In genomic region chr9:4716163-4716562, GRCh38 we compare ENCODE assay signal across 19 cellular contexts. TPM values are rescaled to one million over a fixed set of nuclear protein-coding genes. Genes with fewer than 3 reads are reported as not detected.
"Had no signal": no experiment of that assay in that cellular context is flagged by ENCODE, and none has a peak within 500 bp of the region (broad histone marks: within the 10 kb centered on the region; RNA-seq: fewer than 3 reads in every experiment).

No MANE protein-coding gene starts in this region.

- DNase-seq: Karpas-422, KG1, MG63, NCI-H1092 treated with DMSO at 0.1 percent for 48 hours, NCI-H146, NCI-H1694 treated with DMSO at 0.1 percent for 48 hours, NCI-H1930, NCI-H2107, NCI-H2227 treated with DMSO at 0.1 percent for 48 hours, NCI-H524, NCI-H526 treated with DMSO at 0.1 percent for 48 hours, NCI-H774, Right ventricle myocardium superior, RPMI8226, SIG-M5 had no signal

- H3K27me3 ChIP-seq: MG63, SJSA1 had no signal

- H3K36me3 ChIP-seq: MG63 had no signal

- H3K4me3 ChIP-seq: MG63, SJSA1, SK-N-MC had no signal

- H3K9me3 ChIP-seq: MG63, SJSA1 had no signal

- H3K27ac ChIP-seq: HL-60, SJSA1, SK-N-MC had no signal

RNA-seq across cellular contexts. Expression of gene SPATA6L, which starts 49.9 kb away (rescaled TPM):
- total RNA-seq: NCI-H460 had no signal
